ENCODE assay signal across 16 cellular contexts in genomic region chr1:208208132-208208487, GRCh38. TPM values are rescaled to one million over a fixed set of nuclear protein-coding genes. Genes with fewer than 3 reads are reported as not detected.
DNase-seq lines count a peak whose midpoint lies in the region; ATAC-seq and TF ChIP-seq lines count a peak whose summit lies in the region.
"Had no signal": no experiment of that assay in that cellular context is flagged by ENCODE, and none has a peak within 500 bp of the region (broad histone marks: within the 10 kb centered on the region; RNA-seq: fewer than 3 reads in every experiment).

No MANE protein-coding gene starts in this region.

- H2AFZ ChIP-seq in mesenchymal stem cell (ENCODE audit: low read depth, low read length): no peak overlapping the region

- H3K9me3 ChIP-seq in SJSA1 (replicated peaks): no peaks in the 10 kb centered on the region
- no peaks in the 10 kb centered on the region for H3K9me3 ChIP-seq in mesenchymal stem cell (ENCODE audit: control insufficient read depth, low read length)
- H3K9me3 ChIP-seq in tibial artery: no peaks in the 10 kb centered on the region
- H3K9me3 ChIP-seq in mucosa of descending colon: no peaks in the 10 kb centered on the region
- H3K9me3 ChIP-seq: BLaER1 treated with 17β-estradiol and CSF1 and Interleukin-3, amounts not matched to agents 10 nM and 100 nM had no signal

- DNase-seq in SJSA1 (ENCODE audit: low read depth in 1 of 2, low spot score in 2 of 2) (no peak), dorsolateral prefrontal cortex (no peak), mesenchymal stem cell (no peak), tibial artery (no peak), mucosa of descending colon (no peak)
- no peak for DNase-seq in activated CD8-positive, alpha-beta memory T cell treated with anti-CD3 and anti-CD28 coated beads, Interleukin-2, amount 50 U/mL, for 48 hours
- DNase-seq: activated CD4-positive, CD25-positive, alpha-beta regulatory T cell; activated naive CD4-positive, alpha-beta T cell; NCI-H1694 treated with DMSO at 0.1 percent for 48 hours; NCI-H524; PC-3; T-helper 1 cell had no signal

- H3K79me1 ChIP-seq in mesenchymal stem cell (replicated peaks; ENCODE audit: low read length, poor library complexity, severe bottlenecking): no peaks in the 10 kb centered on the region

- no peak overlapping the region for H2BK5ac ChIP-seq in mesenchymal stem cell (ENCODE audit: low read depth, low read length, poor library complexity, severe bottlenecking)

- H3K4me3 ChIP-seq in SJSA1: no peak overlapping the region
- no peak overlapping the region for H3K4me3 ChIP-seq in dorsolateral prefrontal cortex
- no peak overlapping the region for H3K4me3 ChIP-seq in mesenchymal stem cell (ENCODE audit: insufficient read depth in 1 of 2, low read depth in 1 of 2, low read length in 2 of 2)
- no peak overlapping the region for H3K4me3 ChIP-seq in tibial artery
- H3K4me3 ChIP-seq in mucosa of descending colon: no peak overlapping the region
- H3K4me3 ChIP-seq: BLaER1 treated with 17β-estradiol and CSF1 and Interleukin-3, amounts not matched to agents 10 nM and 100 nM had no signal

- no peak overlapping the region for H3K9ac ChIP-seq in mesenchymal stem cell (ENCODE audit: low read length)
- H3K9ac ChIP-seq: BLaER1 treated with 17β-estradiol and CSF1 and Interleukin-3, amounts not matched to agents 10 nM and 100 nM had no signal

- H3K27me3 ChIP-seq in SJSA1 (replicated peaks) (no peaks in the 10 kb centered on the region), dorsolateral prefrontal cortex (peaks cover 0 to 8% (median 0%) of the 10 kb centered on the region in 45 donors), mesenchymal stem cell (ENCODE audit: control insufficient read depth in 1 of 2, insufficient read depth in 1 of 2, low read length in 2 of 2) (no peaks in the 10 kb centered on the region), tibial artery (no peaks in the 10 kb centered on the region)

- peak overlapping the region; percentile 17 for H2AK5ac ChIP-seq in mesenchymal stem cell (ENCODE audit: low read length, severe bottlenecking)

- H2BK15ac ChIP-seq in mesenchymal stem cell (ENCODE audit: low read depth, poor library complexity, severe bottlenecking): no peak overlapping the region

- H3K4me1 ChIP-seq in SJSA1 (replicated peaks) (peaks cover 74% of the 10 kb centered on the region), mesenchymal stem cell (ENCODE audit: control insufficient read depth, insufficient read depth, low read depth, low read length) (peaks cover 20% of the 10 kb centered on the region), tibial artery (peaks cover 0 to 81% (median 63%) of the 10 kb centered on the region in 4 donors), mucosa of descending colon (ENCODE audit: low read depth) (peaks cover 36% of the 10 kb centered on the region)

- intact Hi-C loops in dorsolateral prefrontal cortex (cut with DNase I): no loop called here
- intact Hi-C loops in tibial artery (cut with DNase I; ENCODE audit: low total_unique reads): no loop called here
- intact Hi-C loops in mucosa of descending colon (cut with DNase I, micrococcal nuclease): loop anchor here in 1 of 2 donors (10.0 kb wide), 1 partner anchor 53 kb away; no protein-coding TSS in a partner anchor

- H3K4me2 ChIP-seq in mesenchymal stem cell (ENCODE audit: low read length, poor library complexity, severe bottlenecking): no peak overlapping the region

- H4K8ac ChIP-seq in mesenchymal stem cell (ENCODE audit: low read length): peak overlapping the region; percentile 66

- H3K18ac ChIP-seq in mesenchymal stem cell (ENCODE audit: low read depth in 1 of 2, low read length in 2 of 2): peak overlapping the region; percentile 14 to 73

- H2BK12ac ChIP-seq in mesenchymal stem cell (ENCODE audit: low read length in 2 of 2): peak overlapping the region; percentile 54 to 96

- H3K36me3 ChIP-seq in SJSA1 (peaks cover 68% of the 10 kb centered on the region), mesenchymal stem cell (ENCODE audit: control insufficient read depth in 1 of 2, insufficient read depth in 2 of 2, low read depth in 1 of 2, low read length in 2 of 2) (no peaks in the 10 kb centered on the region), tibial artery (no peaks in the 10 kb centered on the region), mucosa of descending colon (ENCODE audit: low read depth) (no peaks in the 10 kb centered on the region)
- H3K36me3 ChIP-seq: BLaER1 treated with 17β-estradiol and CSF1 and Interleukin-3, amounts not matched to agents 10 nM and 100 nM had no signal

- TF ChIP-seq CTCF in dorsolateral prefrontal cortex (IDR thresholded peaks at IDR 0.05 in 54 of 56, conservative IDR thresholded peaks at IDR 0.05 in 2 of 56; ENCODE audit: low read depth in 1 of 56, partially characterized antibody in 56 of 56): no peak
- no peak for TF ChIP-seq CTCF in tibial artery (IDR thresholded peaks at IDR 0.05)
- no peak for TF ChIP-seq CTCF in mucosa of descending colon (IDR thresholded peaks at IDR 0.05)

- H3K4ac ChIP-seq in mesenchymal stem cell (ENCODE audit: low read depth in 1 of 2, low read length in 2 of 2): peak overlapping the region; percentile 1 to 90

- no peak overlapping the region for H3K14ac ChIP-seq in mesenchymal stem cell (ENCODE audit: low read length in 2 of 2)

- H3K23ac ChIP-seq in mesenchymal stem cell (ENCODE audit: low read length in 2 of 2): no peak overlapping the region

- H4K91ac ChIP-seq in mesenchymal stem cell (ENCODE audit: low read length): peak overlapping the region; percentile 52

- ATAC-seq in HG03378 (IDR thresholded peaks at IDR 0.05; ENCODE audit: unreplicated experiment) (no peak), mucosa of descending colon (no peak), GM21825 (IDR thresholded peaks at IDR 0.05; ENCODE audit: unreplicated experiment) (no peak)
- ATAC-seq: PC-3 had no signal

- H3K27ac ChIP-seq in SJSA1 (peak overlapping the region; percentile 71), dorsolateral prefrontal cortex (peak overlapping the region in 36 of 59 donors; percentile 0 to 72 (median 38)), mesenchymal stem cell (ENCODE audit: low read length, poor library complexity, severe bottlenecking) (peak overlapping the region; percentile 53), tibial artery (peak overlapping the region; percentile 70 to 78)
- H3K27ac ChIP-seq: BLaER1 treated with 17β-estradiol and CSF1 and Interleukin-3, amounts not matched to agents 10 nM and 100 nM; HL-60 had no signal

- H2BK120ac ChIP-seq in mesenchymal stem cell (ENCODE audit: low read depth, low read length): peak overlapping the region; percentile 21

RNA-seq across cellular contexts. Expression of gene PLXNA2, which starts 36.1 kb away (rescaled TPM):
- total RNA-seq in SJSA1 (2014; rRNA removed; shearing (Covaris generic)): 5.4 and 8.7 TPM in 2 replicates
- total RNA-seq in dorsolateral prefrontal cortex: 100 to 1,000 TPM in 36 of 120 experiments, 10 to 100 TPM in 84; 39.8 to 132 (median 90.8) TPM
- 4.6 TPM for polyA plus RNA-seq in mesenchymal stem cell (2013, experiment 1 of 2)
- 4.6 TPM for polyA plus RNA-seq in mesenchymal stem cell (2013, experiment 2 of 2)
- 100 to 1,000 TPM in 1 of 3 donors, 10 to 100 TPM in 2; 65.5 to 127 (median 70.6) TPM for total RNA-seq in mucosa of descending colon
